In genomic region chr5:14749579-14750091, GRCh38 we compare ENCODE assay signal across 26 cellular contexts.
"Had no signal": no experiment of that assay in that cellular context is flagged by ENCODE, and none has a peak within 500 bp of the region (broad histone marks: within the 10 kb centered on the region; RNA-seq: fewer than 3 reads in every experiment).

No MANE protein-coding gene starts in this region.

- DNase-seq: activated CD4-positive, alpha-beta memory T cell treated with anti-CD3 and anti-CD28 coated beads, Interleukin-2, amount 10 ng/mL, durations not matched to agents 7 days and 5 days; activated CD4-positive, alpha-beta T cell treated with anti-CD3 and anti-CD28 coated beads for 48 hours; activated CD8-positive, alpha-beta memory T cell treated with anti-CD3 and anti-CD28 coated beads, Interleukin-2, amount 10 ng/mL, durations not matched to agents 7 days and 5 days; activated naive CD4-positive, alpha-beta T cell treated with anti-CD3 and anti-CD28 coated beads for 36 hours; activated T-cell treated with anti-CD3 and anti-CD28 coated beads, Interleukin-2, amount 50 U/mL, for 1 hour; erythroblast; gastrocnemius medialis; head of caudate nucleus; kidney; pancreas; sigmoid colon; spleen; stimulated activated CD4-positive, alpha-beta T cell treated with anti-CD3 and anti-CD28 coated beads, Interleukin-4, amount 100 ng/mL, for 4 hours; SW 1271; testis; upper lobe of left lung had no signal

- H3K36me3 ChIP-seq: neutrophil had no signal

- H3K36me3 Mint-ChIP-seq: WTC11 had no signal

- H3K27ac ChIP-seq: coronary artery, neutrophil, pancreas, sigmoid colon, spleen, testis, upper lobe of left lung had no signal

- H3K9me3 Mint-ChIP-seq: activated CD4-positive, alpha-beta memory T cell treated with anti-CD3 and anti-CD28 coated beads, Interleukin-2, amount 10 ng/mL, durations not matched to agents 7 days and 5 days; activated naive CD4-positive, alpha-beta T cell treated with anti-CD3 and anti-CD28 coated beads for 36 hours; brain; mesothelial cell of epicardium; natural killer cell treated with Interleukin-12 subunit alpha and Interleukin-12 subunit beta and Interleukin-15 and Interleukin-18, amount 100 ng/mL, for 72 hours; stimulated activated memory B cell treated with anti-CD40 and anti-IgM and Interleukin-4, amounts not matched to agents 10 μg/mL and 1 μg/mL and 100 μg/mL, for 72 hours; WTC11 had no signal

- ATAC-seq: activated CD8-positive, alpha-beta memory T cell treated with anti-CD3 and anti-CD28 coated beads, Interleukin-2, amount 10 ng/mL, durations not matched to agents 7 days and 5 days; gastrocnemius medialis; left lobe of liver; natural killer cell treated with Interleukin-12 subunit alpha and Interleukin-12 subunit beta and Interleukin-15 and Interleukin-18, amount 100 ng/mL, for 72 hours; pancreas; stimulated activated memory B cell treated with anti-CD40 and anti-IgM and Interleukin-4, amounts not matched to agents 10 μg/mL and 1 μg/mL and 100 μg/mL, for 72 hours; WTC11 had no signal

- H3K9me3 ChIP-seq: gastrocnemius medialis, neutrophil, pancreas, sigmoid colon, spleen, testis, upper lobe of left lung had no signal

- H3K27ac Mint-ChIP-seq: activated CD4-positive, alpha-beta memory T cell treated with anti-CD3 and anti-CD28 coated beads, Interleukin-2, amount 10 ng/mL, durations not matched to agents 7 days and 5 days; activated CD8-positive, alpha-beta memory T cell treated with anti-CD3 and anti-CD28 coated beads, Interleukin-2, amount 10 ng/mL, durations not matched to agents 7 days and 5 days; activated naive CD4-positive, alpha-beta T cell treated with anti-CD3 and anti-CD28 coated beads for 36 hours; brain; mesothelial cell of epicardium; natural killer cell treated with Interleukin-12 subunit alpha and Interleukin-12 subunit beta and Interleukin-15 and Interleukin-18, amount 100 ng/mL, for 72 hours; stimulated activated memory B cell treated with anti-CD40 and anti-IgM and Interleukin-4, amounts not matched to agents 10 μg/mL and 1 μg/mL and 100 μg/mL, for 72 hours; WTC11 had no signal

- H3K4me3 ChIP-seq: coronary artery, gastrocnemius medialis, lung, pancreas, sigmoid colon, spleen, testis, upper lobe of left lung had no signal

- H3K4me3 Mint-ChIP-seq: activated CD4-positive, alpha-beta memory T cell treated with anti-CD3 and anti-CD28 coated beads, Interleukin-2, amount 10 ng/mL, durations not matched to agents 7 days and 5 days; activated CD8-positive, alpha-beta memory T cell treated with anti-CD3 and anti-CD28 coated beads, Interleukin-2, amount 10 ng/mL, durations not matched to agents 7 days and 5 days; activated naive CD4-positive, alpha-beta T cell treated with anti-CD3 and anti-CD28 coated beads for 36 hours; brain; mesothelial cell of epicardium; natural killer cell treated with Interleukin-12 subunit alpha and Interleukin-12 subunit beta and Interleukin-15 and Interleukin-18, amount 100 ng/mL, for 72 hours; stimulated activated memory B cell treated with anti-CD40 and anti-IgM and Interleukin-4, amounts not matched to agents 10 μg/mL and 1 μg/mL and 100 μg/mL, for 72 hours; WTC11 had no signal

- FAIRE-seq: kidney, pancreas, TTC549 had no signal

- H3K27me3 Mint-ChIP-seq: activated CD4-positive, alpha-beta memory T cell treated with anti-CD3 and anti-CD28 coated beads, Interleukin-2, amount 10 ng/mL, durations not matched to agents 7 days and 5 days; activated CD8-positive, alpha-beta memory T cell treated with anti-CD3 and anti-CD28 coated beads, Interleukin-2, amount 10 ng/mL, durations not matched to agents 7 days and 5 days; natural killer cell treated with Interleukin-12 subunit alpha and Interleukin-12 subunit beta and Interleukin-15 and Interleukin-18, amount 100 ng/mL, for 72 hours; stimulated activated memory B cell treated with anti-CD40 and anti-IgM and Interleukin-4, amounts not matched to agents 10 μg/mL and 1 μg/mL and 100 μg/mL, for 72 hours had no signal

- H3K27me3 ChIP-seq: gastrocnemius medialis, neutrophil, pancreas, sigmoid colon, spleen, testis, upper lobe of left lung had no signal

- H3K4me1 ChIP-seq: pancreas, upper lobe of left lung had no signal
